18 cellular contexts compared by ENCODE assay signal in the genomic region with DNA sequence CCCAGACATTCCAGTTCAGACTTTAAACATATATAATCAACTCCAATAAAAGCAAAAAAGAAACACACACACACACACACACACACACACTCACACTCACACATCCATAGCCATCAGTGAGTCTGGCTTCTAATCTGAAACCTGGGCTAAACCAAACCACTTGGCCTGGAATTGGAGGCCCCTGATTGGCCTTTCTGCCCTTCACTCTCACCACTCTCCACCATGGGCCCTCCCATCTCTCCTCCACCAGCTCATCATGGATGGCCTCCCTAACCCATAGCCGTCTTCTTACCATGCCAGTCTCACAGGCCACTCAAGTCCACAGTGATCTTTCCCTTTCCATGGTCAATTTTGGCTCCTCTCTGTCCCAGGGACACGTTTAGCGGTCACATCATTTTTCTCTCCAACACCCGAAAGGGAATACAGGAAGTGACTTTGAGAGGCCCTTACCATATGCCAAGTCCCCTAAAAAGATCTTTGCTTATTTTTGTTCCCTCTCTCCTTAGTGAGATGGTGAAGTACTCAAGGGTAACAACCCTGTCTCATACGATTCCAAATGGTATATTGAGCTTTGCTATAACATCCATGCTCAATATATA.
DNase-seq lines count a peak whose midpoint lies in the region; ATAC-seq and TF ChIP-seq lines count a peak whose summit lies in the region.
"Had no signal": no experiment of that assay in that cellular context is flagged by ENCODE, and none has a peak within 500 bp of the region (broad histone marks: within the 10 kb centered on the region; RNA-seq: fewer than 3 reads in every experiment).

No MANE protein-coding gene starts in this region.

- TF ChIP-seq POLR2A in uterus (IDR thresholded peaks at IDR 0.05), result no peak

- H3K36me3 ChIP-seq in heart right ventricle (no peaks in the 10 kb centered on the region), lower lobe of right lung (no peaks in the 10 kb centered on the region), uterus (no peaks in the 10 kb centered on the region), trophoblast cell (ENCODE audit: control insufficient read depth in 1 of 2, insufficient read depth in 2 of 2, low read length in 2 of 2) (no peaks in the 10 kb centered on the region)

- peaks cover 24% of the 10 kb centered on the region for H3K36me3 Mint-ChIP-seq in activated T-helper 2 cell treated with anti-CD3 and anti-CD28 coated beads, Interferon-gamma antibody, Interleukin-2, Interleukin-4, amounts not matched to agents 10 μg/mL and 5 μg/mL and 100 μg/mL, durations not matched to agents 14 hours and 24 hours and 36 hours (ENCODE audit: low read depth)
- H3K36me3 Mint-ChIP-seq: memory B cell had no signal

- H2BK120ac ChIP-seq in trophoblast cell (ENCODE audit: insufficient read depth, low read length, poor library complexity), result no peak overlapping the region

- no peaks in the 10 kb centered on the region for H3K27me3 Mint-ChIP-seq in activated T-helper 2 cell treated with anti-CD3 and anti-CD28 coated beads, Interferon-gamma antibody, Interleukin-2, Interleukin-4, amounts not matched to agents 10 μg/mL and 5 μg/mL and 100 μg/mL, durations not matched to agents 14 hours and 24 hours and 36 hours (ENCODE audit: low read depth)
- H3K27me3 Mint-ChIP-seq: activated naive CD8-positive, alpha-beta T cell treated with anti-CD3 and anti-CD28 coated beads, Interleukin-2, amount 10 ng/mL, durations not matched to agents 7 days and 5 days; memory B cell had no signal

- H3K79me1 ChIP-seq in trophoblast cell (ENCODE audit: low read length), result peaks cover 4% of the 10 kb centered on the region

- H3K9me3 Mint-ChIP-seq in activated T-helper 2 cell treated with anti-CD3 and anti-CD28 coated beads, Interferon-gamma antibody, Interleukin-2, Interleukin-4, amounts not matched to agents 10 μg/mL and 5 μg/mL and 100 μg/mL, durations not matched to agents 14 hours and 24 hours and 36 hours, result no peaks in the 10 kb centered on the region
- H3K9me3 Mint-ChIP-seq: activated naive CD8-positive, alpha-beta T cell treated with anti-CD3 and anti-CD28 coated beads, Interleukin-2, amount 10 ng/mL, durations not matched to agents 7 days and 5 days; memory B cell had no signal

- no peak overlapping the region for H3K4me2 ChIP-seq in trophoblast cell (ENCODE audit: low read length)

- H2AFZ ChIP-seq in trophoblast cell (ENCODE audit: insufficient read depth, low read length, poor library complexity), result no peak overlapping the region

- H3K27ac ChIP-seq in heart right ventricle (peak overlapping the region in 6 of 10 donors; percentile 1 to 67 (median 42)), lower lobe of right lung (peak overlapping the region; percentile 8), uterus (peak overlapping the region; percentile 82), trophoblast cell (ENCODE audit: low read depth, low read length) (no peak overlapping the region)

- DNase-seq in heart right ventricle (no peak), left cardiac atrium (no peak), lower lobe of right lung (no peak), uterus (no peak), trophoblast cell (no peak), NK-92 (lab: John Stamatoyannopoulos, UW; ENCODE audit: unreplicated experiment) (no peak)
- no peak for DNase-seq in activated T-helper 2 cell treated with anti-CD3 and anti-CD28 coated beads, Interferon-gamma antibody, Interleukin-2, Interleukin-4, amounts not matched to agents 10 μg/mL and 5 μg/mL and 100 μg/mL, durations not matched to agents 14 hours and 24 hours and 36 hours (ENCODE audit: low spot score)
- no peak for DNase-seq in stimulated activated CD4-positive, alpha-beta T cell treated with anti-CD3 and anti-CD28 coated beads, Interleukin-2, amount 100 ng/mL, for 24 hours
- DNase-seq: activated CD4-positive, alpha-beta T cell treated with anti-CD3 and anti-CD28 coated beads for 4 hours; activated CD8-positive, alpha-beta memory T cell treated with anti-CD3 and anti-CD28 coated beads, Interleukin-2, amount 50 U/mL, for 48 hours; activated naive CD8-positive, alpha-beta T cell treated with anti-CD3 and anti-CD28 coated beads, Interleukin-2, amount 10 ng/mL, durations not matched to agents 7 days and 5 days; dorsolateral prefrontal cortex; NCI-H2029; NCI-H510A; PC-3; retina had no signal

- H3K4me3 ChIP-seq in heart right ventricle (no peak overlapping the region), lower lobe of right lung (no peak overlapping the region), uterus (no peak overlapping the region), trophoblast cell (ENCODE audit: low read depth, low read length) (no peak overlapping the region)

- WGBS in heart right ventricle, 2 donors, result 69 to 78% methylated on average over 5 of the region's 5 CpGs
- WGBS in trophoblast cell (ENCODE audit: extremely low coverage, insufficient coverage, insufficient read length), result no CpG with 5 or more reads among the region's 5 CpGs

- H3K9me3 ChIP-seq in heart right ventricle (no peaks in the 10 kb centered on the region), lower lobe of right lung (no peaks in the 10 kb centered on the region), uterus (no peaks in the 10 kb centered on the region), trophoblast cell (ENCODE audit: insufficient read depth, low read depth, low read length) (no peaks in the 10 kb centered on the region)

- H3K9ac ChIP-seq in trophoblast cell (ENCODE audit: low read length), result no peak overlapping the region

- peaks cover under 1% of the 10 kb centered on the region for H3K79me2 ChIP-seq in trophoblast cell (ENCODE audit: control insufficient read depth, insufficient read depth, low read length, poor library complexity)

- no peak overlapping the region for H4K12ac ChIP-seq in trophoblast cell (ENCODE audit: low read depth, low read length)

- ATAC-seq in heart right ventricle, result no peak
- ATAC-seq in left cardiac atrium, result no peak
- no peak for ATAC-seq in lower lobe of right lung
- ATAC-seq: esophagus mucosa, PC-3 had no signal

- H3K27me3 ChIP-seq in heart right ventricle (no peaks in the 10 kb centered on the region), lower lobe of right lung (ENCODE audit: low read depth) (no peaks in the 10 kb centered on the region), uterus (no peaks in the 10 kb centered on the region), trophoblast cell (ENCODE audit: insufficient read depth, low read length) (no peaks in the 10 kb centered on the region)
- H3K27me3 ChIP-seq: dorsolateral prefrontal cortex had no signal

- no peak overlapping the region for H3K4ac ChIP-seq in trophoblast cell (ENCODE audit: low read depth, low read length)

- H3K18ac ChIP-seq in trophoblast cell (ENCODE audit: low read length), result no peak overlapping the region

- peaks cover 46% of the 10 kb centered on the region for H3K4me1 Mint-ChIP-seq in activated T-helper 2 cell treated with anti-CD3 and anti-CD28 coated beads, Interferon-gamma antibody, Interleukin-2, Interleukin-4, amounts not matched to agents 10 μg/mL and 5 μg/mL and 100 μg/mL, durations not matched to agents 14 hours and 24 hours and 36 hours (ENCODE audit: low read depth)

- H2BK5ac ChIP-seq in trophoblast cell (ENCODE audit: low read depth, low read length, poor library complexity), result no peak overlapping the region

- H2BK12ac ChIP-seq in trophoblast cell (ENCODE audit: low read length), result no peak overlapping the region

- no peak overlapping the region for H3K4me3 Mint-ChIP-seq in activated T-helper 2 cell treated with anti-CD3 and anti-CD28 coated beads, Interferon-gamma antibody, Interleukin-2, Interleukin-4, amounts not matched to agents 10 μg/mL and 5 μg/mL and 100 μg/mL, durations not matched to agents 14 hours and 24 hours and 36 hours (ENCODE audit: low read depth)
- H3K4me3 Mint-ChIP-seq: activated naive CD8-positive, alpha-beta T cell treated with anti-CD3 and anti-CD28 coated beads, Interleukin-2, amount 10 ng/mL, durations not matched to agents 7 days and 5 days; memory B cell had no signal

- no peak overlapping the region for H3K23ac ChIP-seq in trophoblast cell (ENCODE audit: low read length)

- H3K27ac Mint-ChIP-seq in activated T-helper 2 cell treated with anti-CD3 and anti-CD28 coated beads, Interferon-gamma antibody, Interleukin-2, Interleukin-4, amounts not matched to agents 10 μg/mL and 5 μg/mL and 100 μg/mL, durations not matched to agents 14 hours and 24 hours and 36 hours, result peak overlapping the region; percentile 10
- H3K27ac Mint-ChIP-seq: activated naive CD8-positive, alpha-beta T cell treated with anti-CD3 and anti-CD28 coated beads, Interleukin-2, amount 10 ng/mL, durations not matched to agents 7 days and 5 days had no signal

- intact Hi-C loops in heart right ventricle (cut with DNase I) (loop anchor here in 3 of 10 donors (5.0 to 10.0 kb wide), 3 partner anchors 531 to 1269 kb away; no protein-coding TSS in a partner anchor), left cardiac atrium (cut with DNase I) (loop anchor here in 1 of 2 donors (5.0 kb wide), 1 partner anchor 606 kb away; no protein-coding TSS in a partner anchor), lower lobe of right lung (cut with DNase I) (loop anchor here (10.0 kb wide), 2 partner anchors 549 to 609 kb away; no protein-coding TSS in a partner anchor), uterus (cut with DNase I; ENCODE audit: low total_unique reads) (loop anchor here (10.0 kb wide), 1 partner anchor 609 kb away; no protein-coding TSS in a partner anchor)
- intact Hi-C loops in activated T-helper 2 cell treated with anti-CD3 and anti-CD28 coated beads, Interferon-gamma antibody, Interleukin-2, Interleukin-4, amounts not matched to agents 10 μg/mL and 5 μg/mL and 100 μg/mL, durations not matched to agents 14 hours and 24 hours and 36 hours (cut with micrococcal nuclease), result no loop called here

- no peak for TF ChIP-seq CTCF in heart right ventricle (IDR thresholded peaks at IDR 0.05)
- TF ChIP-seq CTCF in lower lobe of right lung (IDR thresholded peaks at IDR 0.05), result no peak
- no peak for TF ChIP-seq CTCF in uterus (IDR thresholded peaks at IDR 0.05)

- H4K91ac ChIP-seq in trophoblast cell (ENCODE audit: low read depth, low read length), result no peak overlapping the region

- H2AK5ac ChIP-seq in trophoblast cell (ENCODE audit: low read length), result no peak overlapping the region

- H3K14ac ChIP-seq in trophoblast cell (ENCODE audit: low read length), result no peak overlapping the region

- H4K8ac ChIP-seq in trophoblast cell (ENCODE audit: low read depth, low read length), result no peak overlapping the region

- peaks cover 0 to 37% (median 20%) of the 10 kb centered on the region in 9 donors for H3K4me1 ChIP-seq in heart right ventricle
- H3K4me1 ChIP-seq in lower lobe of right lung, result peaks cover 29% of the 10 kb centered on the region
- H3K4me1 ChIP-seq in uterus, result peaks cover 4 to 10% of the 10 kb centered on the region in 2 donors
- H3K4me1 ChIP-seq in trophoblast cell (ENCODE audit: control insufficient read depth in 1 of 2, insufficient read depth in 2 of 2, low read length in 2 of 2), result peaks cover 0 to 5% of the 10 kb centered on the region in 2 experiments
